ENCODE assay signal across 1 cellular context in genomic region chr1:198001776-198002408, GRCh38.
TF ChIP-seq lines count a peak whose summit lies in the region.

No MANE protein-coding gene starts in this region.

TF ChIP-seq in IMR-90, 13 proteins besides CTCF, POLR2A, EP300 and RAD21 (continued from another document):
- TF ChIP-seq CHD1 (IDR thresholded peaks at IDR 0.05; ENCODE audit: low read depth, low read length): no peak
- TF ChIP-seq MXI1 (IDR thresholded peaks at IDR 0.05; ENCODE audit: borderline replicate concordance, low read depth, low read length): no peak
- TF ChIP-seq CEBPB (IDR thresholded peaks at IDR 0.05; ENCODE audit: low read depth, low read length): no peak
- no peak for TF ChIP-seq MAZ (IDR thresholded peaks at IDR 0.05; ENCODE audit: borderline replicate concordance, low read depth, low read length)
- TF ChIP-seq RCOR1 (IDR thresholded peaks at IDR 0.05; ENCODE audit: insufficient replicate concordance, low read length): no peak
- no peak for TF ChIP-seq FOS (IDR thresholded peaks at IDR 0.05; ENCODE audit: low read depth, low read length)
- no peak for TF ChIP-seq BHLHE40 (IDR thresholded peaks at IDR 0.05; ENCODE audit: low read depth, low read length)
- TF ChIP-seq USF2 (IDR thresholded peaks at IDR 0.05; ENCODE audit: low read depth, low read length): no peak
TF ChIP-seq in IMR-90: peak in this region for 0.
